In genomic region chr14:50018236-50019210, GRCh38 we compare ENCODE assay signal across 14 cellular contexts.
A peak's percentile ranks its signal among the peaks of the same experiment; 100 is the strongest.
DNase-seq lines count a peak whose midpoint lies in the region; ATAC-seq and TF ChIP-seq lines count a peak whose summit lies in the region.
"Had no signal": no experiment of that assay in that cellular context is flagged by ENCODE, and none has a peak within 500 bp of the region (broad histone marks: within the 10 kb centered on the region; RNA-seq: fewer than 3 reads in every experiment).

No MANE protein-coding gene starts in this region.

- H3K27me3 ChIP-seq in colonic mucosa = no peaks in the 10 kb centered on the region
- H3K27me3 ChIP-seq in thoracic aorta (replicated peaks; ENCODE audit: insufficient read depth) = no peaks in the 10 kb centered on the region

- DNase-seq in LoVo (ENCODE audit: low spot score) = peak; percentile 55
- peak; percentile 62 for DNase-seq in colonic mucosa
- DNase-seq in left colon = peak in 1 of 2 donors; percentile 61
- DNase-seq in thoracic aorta (ENCODE audit: low spot score) = no peak
- DNase-seq in activated CD4-positive, alpha-beta T cell treated with anti-CD3 and anti-CD28 coated beads, Interleukin-2, amount 10 ng/mL, durations not matched to agents 7 days and 5 days = no peak
- no peak for DNase-seq in hippocampal formation (lab: John Stamatoyannopoulos, UW)
- DNase-seq in glomerular visceral epithelial cell (ENCODE audit: extremely low spot score) = no peak
- DNase-seq: activated CD8-positive, alpha-beta memory T cell treated with anti-CD3 and anti-CD28 coated beads, Interleukin-2, amount 50 U/mL, for 4 hours; KG1; NCI-H524; stimulated activated CD4-positive, alpha-beta T cell treated with anti-CD3 and anti-CD28 coated beads, Interleukin-4, amount 100 ng/mL, for 24 hours; T-helper 2 cell had no signal

- TF ChIP-seq CTCF in colonic mucosa (IDR thresholded peaks at IDR 0.05) (no peak), thoracic aorta (IDR thresholded peaks at IDR 0.05) (no peak)

- no peak overlapping the region for H3K27ac Mint-ChIP-seq in activated CD4-positive, alpha-beta T cell treated with anti-CD3 and anti-CD28 coated beads, Interleukin-2, amount 10 ng/mL, durations not matched to agents 7 days and 5 days

- H3K36me3 ChIP-seq in colonic mucosa = no peaks in the 10 kb centered on the region
- H3K36me3 ChIP-seq in thoracic aorta = no peaks in the 10 kb centered on the region

- H3K4me3 Mint-ChIP-seq in activated CD4-positive, alpha-beta T cell treated with anti-CD3 and anti-CD28 coated beads, Interleukin-2, amount 10 ng/mL, durations not matched to agents 7 days and 5 days = no peak overlapping the region
- H3K4me3 Mint-ChIP-seq: nephron had no signal

- peaks cover 5% of the 10 kb centered on the region for H3K4me1 ChIP-seq in colonic mucosa
- peaks cover 26 to 66% of the 10 kb centered on the region in 2 donors for H3K4me1 ChIP-seq in thoracic aorta (ENCODE audit: control insufficient read depth in 1 of 2, low read depth in 2 of 2)

- no peaks in the 10 kb centered on the region for H3K27me3 Mint-ChIP-seq in activated CD4-positive, alpha-beta T cell treated with anti-CD3 and anti-CD28 coated beads, Interleukin-2, amount 10 ng/mL, durations not matched to agents 7 days and 5 days

- ATAC-seq in left colon (peak; percentile 85), thoracic aorta (ENCODE audit: insufficient number of reproducible peaks, low FRiP score, low read depth) (peak; percentile 7), GM21723 (IDR thresholded peaks at IDR 0.05; ENCODE audit: unreplicated experiment) (no peak)

- H3K9me3 Mint-ChIP-seq in activated CD4-positive, alpha-beta T cell treated with anti-CD3 and anti-CD28 coated beads, Interleukin-2, amount 10 ng/mL, durations not matched to agents 7 days and 5 days = peaks cover 30% of the 10 kb centered on the region

- H3K9ac ChIP-seq in colonic mucosa (ENCODE audit: low read depth in 2 of 2, low read length in 2 of 2) = peak overlapping the region in 1 of 2 donors; percentile 21

- peaks cover 57% of the 10 kb centered on the region for H3K36me3 Mint-ChIP-seq in activated CD4-positive, alpha-beta T cell treated with anti-CD3 and anti-CD28 coated beads, Interleukin-2, amount 10 ng/mL, durations not matched to agents 7 days and 5 days (ENCODE audit: low read depth)

- H3K27ac ChIP-seq in colonic mucosa (peak overlapping the region; percentile 21), thoracic aorta (peak overlapping the region; percentile 81 to 91)

- CTCF ChIA-PET in activated CD4-positive, alpha-beta T cell treated with anti-CD3 and anti-CD28 coated beads, Interleukin-2, amount 10 ng/mL, durations not matched to agents 7 days and 5 days (lab: Charles Lee) = interaction anchor here (1.2 to 3.2 kb wide), 8 partner anchors 9 to 157 kb away, joined by 3 to 16 read pairs (median 4); no protein-coding TSS in a partner anchor

- H3K4me3 ChIP-seq in colonic mucosa = no peak overlapping the region
- no peak overlapping the region for H3K4me3 ChIP-seq in thoracic aorta

- POLR2A ChIA-PET in activated CD4-positive, alpha-beta T cell treated with anti-CD3 and anti-CD28 coated beads, Interleukin-2, amount 10 ng/mL, durations not matched to agents 7 days and 5 days (lab: Charles Lee) = no interaction called here

- intact Hi-C loops in colonic mucosa (cut with DNase I) (no loop called here), left colon (cut with DNase I, micrococcal nuclease) (no loop called here)

- H3K9me3 ChIP-seq in colonic mucosa = no peaks in the 10 kb centered on the region
- H3K9me3 ChIP-seq in thoracic aorta = peaks cover 6% of the 10 kb centered on the region

- H3K4me1 Mint-ChIP-seq in activated CD4-positive, alpha-beta T cell treated with anti-CD3 and anti-CD28 coated beads, Interleukin-2, amount 10 ng/mL, durations not matched to agents 7 days and 5 days = peaks cover 51% of the 10 kb centered on the region

Comparison
In these comparisons a context has a peak if more than half of its experiments do, and no peak if none do; other contexts are left out.
1. DNase-seq: peak in LoVo (single experiment) and colonic mucosa (single experiment); none in thoracic aorta (single experiment), activated CD4-positive, alpha-beta T cell treated with anti-CD3 and anti-CD28 coated beads, Interleukin-2, amount 10 ng/mL, durations not matched to agents 7 days and 5 days (single experiment), hippocampal formation (0 of 2) and glomerular visceral epithelial cell (single experiment).